8 cellular contexts compared by ENCODE assay signal in the genomic region with DNA sequence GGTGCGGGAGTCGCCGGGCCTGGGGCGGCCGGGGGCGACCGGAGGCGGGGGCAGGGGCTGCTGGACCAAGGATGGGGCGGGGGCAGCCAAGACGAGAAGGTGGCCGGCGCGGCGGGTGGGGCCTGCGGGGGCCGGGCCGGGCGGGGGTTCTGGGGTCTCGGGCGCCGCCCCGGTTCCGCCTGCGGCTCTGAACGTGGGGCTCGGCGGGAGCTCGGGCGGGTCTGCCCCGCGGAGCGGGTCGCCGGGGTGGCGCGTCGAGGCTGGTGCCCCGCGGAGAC. TPM values are rescaled to one million over a fixed set of nuclear protein-coding genes. Genes with fewer than 3 reads are reported as not detected.
DNase-seq lines count a peak whose midpoint lies in the region; ATAC-seq and TF ChIP-seq lines count a peak whose summit lies in the region.

No MANE protein-coding gene starts in this region.

- H3K27ac Mint-ChIP-seq in dendritic cell treated with granulocyte-macrophage colony-stimulating factor and Interleukin-4, amounts not matched to agents 40 ng/mL and 50 ng/mL, for 4 days = peak overlapping the region; percentile 99
- peak overlapping the region; percentile 98 to 99 for H3K27ac Mint-ChIP-seq in natural killer cell

- no peaks in the 10 kb centered on the region for H3K9me2 ChIP-seq in Loucy (replicated peaks; ENCODE audit: low read depth, low read length)

- peak overlapping the region; percentile 99 for H3K4me2 ChIP-seq in Loucy (ENCODE audit: low read depth, low read length, poor library complexity, severe bottlenecking)

- ATAC-seq in natural killer cell (no peak), GM21723 (IDR thresholded peaks at IDR 0.05; ENCODE audit: unreplicated experiment) (no peak), HG02973 (IDR thresholded peaks at IDR 0.05; ENCODE audit: unreplicated experiment) (no peak)

- peaks cover 46% of the 10 kb centered on the region for H4K20me1 ChIP-seq in Loucy (ENCODE audit: insufficient read depth, low read length, poor library complexity, severe bottlenecking)

- TF ChIP-seq CTCF in BE2C (IDR thresholded peaks at IDR 0.05; ENCODE audit: low read depth, low read length) (no peak), Loucy (conservative IDR thresholded peaks at IDR 0.05; ENCODE audit: low read length) (no peak), natural killer cell (IDR thresholded peaks at IDR 0.05) (no peak)

- no peaks in the 10 kb centered on the region for H3K27me3 Mint-ChIP-seq in dendritic cell treated with granulocyte-macrophage colony-stimulating factor and Interleukin-4, amounts not matched to agents 40 ng/mL and 50 ng/mL, for 4 days
- no peaks in the 10 kb centered on the region for H3K27me3 Mint-ChIP-seq in natural killer cell (ENCODE audit: low read depth in 2 of 2)

- no peak overlapping the region for H2AFZ ChIP-seq in Loucy (ENCODE audit: low read length)

- DNase-seq in BE2C (no peak), natural killer cell (no peak), GM03348 (ENCODE audit: low spot score) (no peak)
- no peak for DNase-seq in activated CD4-positive, alpha-beta T cell treated with anti-CD3 and anti-CD28 coated beads, Interleukin-2, amount 50 U/mL, for 4 hours

- H3K4me3 ChIP-seq in BE2C (ENCODE audit: low read depth, low read length) (peak overlapping the region; percentile 93), Loucy (ENCODE audit: low read length, poor library complexity, severe bottlenecking) (peak overlapping the region; percentile 86)

- peaks cover 38% of the 10 kb centered on the region for H3K4me1 Mint-ChIP-seq in dendritic cell treated with granulocyte-macrophage colony-stimulating factor and Interleukin-4, amounts not matched to agents 40 ng/mL and 50 ng/mL, for 4 days (ENCODE audit: low read depth)
- peaks cover 28 to 43% of the 10 kb centered on the region in 2 donors for H3K4me1 Mint-ChIP-seq in natural killer cell

- peaks cover 42% of the 10 kb centered on the region for H3K79me2 ChIP-seq in Loucy (ENCODE audit: insufficient read depth, low read length)

- H3K36me3 Mint-ChIP-seq in dendritic cell treated with granulocyte-macrophage colony-stimulating factor and Interleukin-4, amounts not matched to agents 40 ng/mL and 50 ng/mL, for 4 days (ENCODE audit: low read depth) = peaks cover 68% of the 10 kb centered on the region
- no peaks in the 10 kb centered on the region for H3K36me3 Mint-ChIP-seq in natural killer cell

- intact Hi-C loops in dendritic cell treated with granulocyte-macrophage colony-stimulating factor and Interleukin-4, amounts not matched to agents 40 ng/mL and 50 ng/mL, for 4 days (cut with micrococcal nuclease) = loop anchor here (5.0 kb wide), 3 partner anchors 66 to 489 kb away; a partner anchor contains a TSS
- intact Hi-C loops in natural killer cell (cut with micrococcal nuclease) = loop anchor here (5.0 kb wide), 2 partner anchors 66 to 489 kb away; a partner anchor contains a TSS

- H3K27me3 ChIP-seq in BE2C (no peaks in the 10 kb centered on the region), Loucy (ENCODE audit: insufficient read depth, low read length, poor library complexity, severe bottlenecking) (no peaks in the 10 kb centered on the region)

- H3K4me3 Mint-ChIP-seq in dendritic cell treated with granulocyte-macrophage colony-stimulating factor and Interleukin-4, amounts not matched to agents 40 ng/mL and 50 ng/mL, for 4 days = peak overlapping the region; percentile 92
- peak overlapping the region; percentile 99 for H3K4me3 Mint-ChIP-seq in natural killer cell

- no peaks in the 10 kb centered on the region for H3K9me3 Mint-ChIP-seq in dendritic cell treated with granulocyte-macrophage colony-stimulating factor and Interleukin-4, amounts not matched to agents 40 ng/mL and 50 ng/mL, for 4 days
- H3K9me3 Mint-ChIP-seq in natural killer cell = no peaks in the 10 kb centered on the region

- no peaks in the 10 kb centered on the region for H3K4me1 ChIP-seq in BE2C
- peaks cover 19% of the 10 kb centered on the region for H3K4me1 ChIP-seq in Loucy (ENCODE audit: insufficient read depth, low read length, poor library complexity, severe bottlenecking)

- H3F3A ChIP-seq in Loucy (ENCODE audit: low read depth) = 0 out of 2 replicates have a peak, but pooled peaks cover 5% of the 10 kb centered on the region

- peaks cover 45% of the 10 kb centered on the region for H3K36me3 ChIP-seq in BE2C
- H3K36me3 ChIP-seq in Loucy (ENCODE audit: insufficient read depth, low read length) = peaks cover 21% of the 10 kb centered on the region; the same call in 1 of the 2 replicates

- H3K9ac ChIP-seq in Loucy (ENCODE audit: low read depth, low read length, poor library complexity, severe bottlenecking) = peak overlapping the region; percentile 93

- no peaks in the 10 kb centered on the region for H3K9me3 ChIP-seq in BE2C
- no peaks in the 10 kb centered on the region for H3K9me3 ChIP-seq in Loucy (ENCODE audit: insufficient read depth, low read depth, low read length)

RNA-seq across cellular contexts. Expression of a gene that starts 0.2 kb away (rescaled TPM):
- 467 TPM for polyA plus RNA-seq in BE2C (2012; ENCODE audit: insufficient read depth, insufficient read length, low read depth)
- 10 to 100 TPM; 81.4 to 88.4 (median 84.6) TPM for total RNA-seq in natural killer cell
